Comparison of ENCODE assay signal across 8 cellular contexts in genomic region chr2:96142217-96143113, GRCh38. TPM values are rescaled to one million over a fixed set of nuclear protein-coding genes. Genes with fewer than 3 reads are reported as not detected.
DNase-seq lines count a peak whose midpoint lies in the region; ATAC-seq and TF ChIP-seq lines count a peak whose summit lies in the region.

No MANE protein-coding gene starts in this region.

- in situ Hi-C loops in ACHN (cut with HindIII; ENCODE audit: low pct_ligation_motif_present, low pct_unique_long_range_greater_than_20kb, low sequenced_read_pairs): no loop called here

- TF ChIP-seq CTCF in 22Rv1 (IDR thresholded peaks at IDR 0.05) (0 out of 2 replicates have a peak, but pooled peaks have one; percentile 15), mucosa of descending colon (IDR thresholded peaks at IDR 0.05) (no peak), ascending aorta (IDR thresholded peaks at IDR 0.05) (no peak)

- H3K27ac ChIP-seq in 22Rv1 (peak overlapping the region; percentile 83), ascending aorta (no peak overlapping the region)

- H3K9me3 ChIP-seq in mucosa of descending colon: no peaks in the 10 kb centered on the region
- no peaks in the 10 kb centered on the region for H3K9me3 ChIP-seq in ascending aorta

- no peaks in the 10 kb centered on the region for H3K36me3 ChIP-seq in mucosa of descending colon (ENCODE audit: low read depth)
- H3K36me3 ChIP-seq in ascending aorta: no peaks in the 10 kb centered on the region

- intact Hi-C loops in mucosa of descending colon (cut with DNase I, micrococcal nuclease) (no loop called here), ascending aorta (cut with DNase I) (no loop called here)

- ATAC-seq in mucosa of descending colon (no peak), HG03354 (IDR thresholded peaks at IDR 0.05; ENCODE audit: poor library complexity, severe bottlenecking, unreplicated experiment) (no peak), GM18517 (IDR thresholded peaks at IDR 0.05; ENCODE audit: unreplicated experiment) (no peak)

- DNase-seq in M059J (ENCODE audit: low read depth): peak; percentile 46
- DNase-seq in activated T-cell treated with anti-CD3 and anti-CD28 coated beads for 24 hours (ENCODE audit: low read depth): peak; percentile 48
- DNase-seq in mucosa of descending colon: peak in 2 of 3 donors; percentile 45 to 65
- DNase-seq in ACHN: no peak
- no peak for DNase-seq in ascending aorta (ENCODE audit: low spot score in 2 of 2)

- H3K27me3 ChIP-seq in ascending aorta: no peaks in the 10 kb centered on the region

- H3K4me3 ChIP-seq in mucosa of descending colon (no peak overlapping the region), ascending aorta (no peak overlapping the region)

- H3K4me1 ChIP-seq in mucosa of descending colon (ENCODE audit: low read depth) (peaks cover 20% of the 10 kb centered on the region), ascending aorta (peaks cover 12 to 18% of the 10 kb centered on the region in 2 donors)

RNA-seq across cellular contexts. Expression of gene DUSP2, which starts 2.8 kb away (rescaled TPM):
- 75.8 and 103 TPM in 2 replicates for total RNA-seq in M059J (2014; rRNA removed; shearing (Covaris generic))
- total RNA-seq in mucosa of descending colon (1 to 10 TPM; 1.5 to 2.3 (median 1.6) TPM), ascending aorta (7.2 TPM)

RNA-seq across cellular contexts. Expression of gene ASTL, which starts 4.2 kb away (rescaled TPM):
- 0.17 TPM in 1 of 2 replicates, not detected in the other for total RNA-seq in M059J (2014; rRNA removed; shearing (Covaris generic))
- total RNA-seq in mucosa of descending colon (not detected), ascending aorta (not detected)

RNA-seq across cellular contexts. Expression of gene ADRA2B, which starts 26.1 kb away (rescaled TPM):
- not detected in 2 replicates for total RNA-seq in M059J (2014; rRNA removed; shearing (Covaris generic))
- under 1 TPM; 0.17 to 0.73 (median 0.36) TPM for total RNA-seq in mucosa of descending colon
- total RNA-seq in ascending aorta: 9.4 TPM

Comparison
In these comparisons a context has a peak if more than half of its experiments do, and no peak if none do; other contexts are left out.
1. DNase-seq: peak in M059J (single experiment), activated T-cell treated with anti-CD3 and anti-CD28 coated beads for 24 hours (single experiment) and mucosa of descending colon (2 of 3); none in ACHN (single experiment) and ascending aorta (0 of 2).